ENCODE assay signal across 21 cellular contexts in the genomic region with DNA sequence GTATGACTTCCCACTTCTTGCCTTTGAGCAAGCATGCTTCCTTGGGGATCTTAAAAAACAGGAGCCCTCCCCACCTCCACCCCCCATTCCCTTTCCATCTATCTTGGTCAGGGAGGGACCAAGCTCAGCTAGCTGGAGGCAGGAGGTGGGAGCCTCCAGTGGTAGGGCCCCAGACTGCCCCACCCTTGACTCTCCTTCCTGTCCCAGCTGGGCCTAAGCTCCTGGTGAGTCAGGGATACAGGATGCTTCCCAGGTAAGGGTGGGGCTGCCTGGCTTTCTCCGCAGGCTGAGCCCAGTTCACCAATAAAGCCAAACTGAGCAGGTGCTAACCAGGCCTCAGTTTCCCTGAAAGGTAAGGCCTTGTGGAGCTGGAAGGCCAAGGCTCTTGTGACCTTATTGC.
"Had no signal": no experiment of that assay in that cellular context is flagged by ENCODE, and none has a peak within 500 bp of the region (broad histone marks: within the 10 kb centered on the region; RNA-seq: fewer than 3 reads in every experiment).

No MANE protein-coding gene starts in this region.

- H3K4me3 Mint-ChIP-seq: activated CD4-positive, alpha-beta T cell treated with anti-CD3 and anti-CD28 coated beads, Interleukin-2, amount 10 ng/mL, durations not matched to agents 7 days and 5 days; activated CD8-positive, alpha-beta T cell treated with anti-CD3 and anti-CD28 coated beads, Interleukin-2, amount 10 ng/mL, durations not matched to agents 7 days and 5 days; activated naive CD8-positive, alpha-beta T cell treated with anti-CD3 and anti-CD28 coated beads for 36 hours; naive thymus-derived CD8-positive, alpha-beta T cell; T-cell; T-helper 2 cell treated with Interferon-gamma antibody and Interleukin-4, amounts not matched to agents 5 μg/mL and 100 μg/mL, for 36 hours; type B pancreatic cell had no signal

- H3K4me1 ChIP-seq: testis had no signal

- H3K4me1 Mint-ChIP-seq: activated CD4-positive, alpha-beta T cell treated with anti-CD3 and anti-CD28 coated beads, Interleukin-2, amount 10 ng/mL, durations not matched to agents 7 days and 5 days; activated naive CD8-positive, alpha-beta T cell treated with anti-CD3 and anti-CD28 coated beads for 36 hours; naive thymus-derived CD8-positive, alpha-beta T cell; T-cell had no signal

- H3K9me3 Mint-ChIP-seq: activated CD4-positive, alpha-beta T cell treated with anti-CD3 and anti-CD28 coated beads, Interleukin-2, amount 10 ng/mL, durations not matched to agents 7 days and 5 days; activated naive CD8-positive, alpha-beta T cell treated with anti-CD3 and anti-CD28 coated beads for 36 hours; naive thymus-derived CD8-positive, alpha-beta T cell; T-cell; T-helper 2 cell treated with Interferon-gamma antibody and Interleukin-4, amounts not matched to agents 5 μg/mL and 100 μg/mL, for 36 hours; type B pancreatic cell had no signal

- H3K36me3 Mint-ChIP-seq: activated naive CD8-positive, alpha-beta T cell treated with anti-CD3 and anti-CD28 coated beads for 36 hours; T-cell; type B pancreatic cell had no signal

- H3K4me3 ChIP-seq: heart right ventricle, lower lobe of right lung, sigmoid colon, testis, vagina had no signal

- H3K27ac Mint-ChIP-seq: activated CD4-positive, alpha-beta T cell treated with anti-CD3 and anti-CD28 coated beads, Interleukin-2, amount 10 ng/mL, durations not matched to agents 7 days and 5 days; activated CD8-positive, alpha-beta T cell treated with anti-CD3 and anti-CD28 coated beads, Interleukin-2, amount 10 ng/mL, durations not matched to agents 7 days and 5 days; activated naive CD8-positive, alpha-beta T cell treated with anti-CD3 and anti-CD28 coated beads for 36 hours; progenitor cell of endocrine pancreas; T-cell; T-helper 2 cell treated with Interferon-gamma antibody and Interleukin-4, amounts not matched to agents 5 μg/mL and 100 μg/mL, for 36 hours; type B pancreatic cell had no signal

- ATAC-seq: activated CD8-positive, alpha-beta T cell treated with anti-CD3 and anti-CD28 coated beads, Interleukin-2, amount 10 ng/mL, durations not matched to agents 7 days and 5 days; naive thymus-derived CD8-positive, alpha-beta T cell; T-cell had no signal

- H3K9me3 ChIP-seq: heart right ventricle, lower lobe of right lung, sigmoid colon, testis, vagina had no signal

- DNase-seq: activated CD4-positive, alpha-beta T cell treated with anti-CD3 and anti-CD28 coated beads, Interleukin-2, amount 10 ng/mL, durations not matched to agents 7 days and 5 days; activated CD4-positive, CD25-positive, alpha-beta regulatory T cell treated with anti-CD3 and anti-CD28 coated beads, Interleukin-2, amount 50 U/mL, for 72 hours; activated CD8-positive, alpha-beta T cell treated with anti-CD3 and anti-CD28 coated beads, Interleukin-2, amount 10 ng/mL, durations not matched to agents 7 days and 5 days; activated naive CD8-positive, alpha-beta T cell treated with anti-CD3 and anti-CD28 coated beads for 36 hours; activated T-cell treated with anti-CD3 and anti-CD28 coated beads, Interleukin-2, amount 50 U/mL, for 1 hour; effector memory CD4-positive, alpha-beta T cell; heart right ventricle; islet precursor cell; lower lobe of right lung; naive thymus-derived CD8-positive, alpha-beta T cell; retina; sigmoid colon; stimulated activated CD4-positive, alpha-beta T cell treated with anti-CD3 and anti-CD28 coated beads, Interleukin-4, amount 100 ng/mL, for 1 hour; stimulated activated naive CD4-positive, alpha-beta T cell; T-cell; testis had no signal

- H3K27me3 Mint-ChIP-seq: activated CD4-positive, alpha-beta T cell treated with anti-CD3 and anti-CD28 coated beads, Interleukin-2, amount 10 ng/mL, durations not matched to agents 7 days and 5 days; activated naive CD8-positive, alpha-beta T cell treated with anti-CD3 and anti-CD28 coated beads for 36 hours; naive thymus-derived CD8-positive, alpha-beta T cell; progenitor cell of endocrine pancreas; T-cell; type B pancreatic cell had no signal

- H3K27me3 ChIP-seq: heart right ventricle, sigmoid colon, testis, vagina had no signal

- H3K27ac ChIP-seq: lower lobe of right lung, sigmoid colon, testis, vagina, VCaP had no signal
